ENCODE assay signal across 12 cellular contexts in the genomic region with DNA sequence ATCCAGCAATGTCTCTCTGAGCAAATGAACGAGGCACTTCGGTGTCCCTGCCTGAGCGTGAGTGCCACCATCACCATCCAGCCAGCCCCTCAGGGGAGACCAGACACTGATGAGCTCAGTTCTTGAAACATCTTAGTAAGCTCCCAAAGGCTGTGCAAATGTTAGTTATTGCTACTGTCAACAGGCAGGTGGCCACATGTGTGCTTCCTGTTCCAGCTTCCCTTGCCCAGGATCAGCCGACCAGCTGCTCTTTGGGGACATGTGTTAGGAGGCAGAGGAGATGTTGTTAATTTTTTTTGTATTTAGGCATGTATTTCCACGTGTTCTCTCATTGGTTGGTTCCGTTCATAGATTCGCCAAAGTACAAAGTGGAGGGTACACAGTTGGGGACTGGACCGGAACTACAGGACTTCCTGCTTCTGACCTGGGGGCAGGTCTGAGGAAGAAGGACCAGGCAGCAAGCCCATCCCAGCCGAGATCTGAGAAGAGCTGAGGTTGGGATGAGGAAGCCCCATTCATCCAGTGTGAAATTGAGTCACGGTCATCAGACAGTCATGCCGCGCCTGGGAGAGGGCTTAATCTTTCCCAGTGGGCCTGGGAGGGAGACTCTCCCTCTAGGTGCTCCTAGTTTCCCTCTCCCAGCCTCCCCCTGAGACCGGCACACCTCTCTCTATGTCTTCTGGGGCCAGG.
DNase-seq lines count a peak whose midpoint lies in the region; ATAC-seq and TF ChIP-seq lines count a peak whose summit lies in the region.
"Had no signal": no experiment of that assay in that cellular context is flagged by ENCODE, and none has a peak within 500 bp of the region (broad histone marks: within the 10 kb centered on the region; RNA-seq: fewer than 3 reads in every experiment).

No MANE protein-coding gene starts in this region.

- H3K9me3 Mint-ChIP-seq in activated T-cell treated with anti-CD3 and anti-CD28 coated beads, Interleukin-2, amount 50 U/mL, for 24 hours, result no peaks in the 10 kb centered on the region
- no peaks in the 10 kb centered on the region for H3K9me3 Mint-ChIP-seq in stimulated activated effector memory CD8-positive, alpha-beta T cell treated with anti-CD3 and anti-CD28 coated beads, Interleukin-12 subunit alpha, Interleukin-12 subunit beta, amount 100 ng/mL, for 72 hours
- H3K9me3 Mint-ChIP-seq: activated CD4-positive, alpha-beta memory T cell treated with anti-CD3 and anti-CD28 coated beads, Interleukin-2, amount 10 ng/mL, durations not matched to agents 7 days and 5 days had no signal

- no peaks in the 10 kb centered on the region for H3K27me3 Mint-ChIP-seq in activated T-cell treated with anti-CD3 and anti-CD28 coated beads, Interleukin-2, amount 50 U/mL, for 24 hours
- H3K27me3 Mint-ChIP-seq: activated CD4-positive, alpha-beta memory T cell treated with anti-CD3 and anti-CD28 coated beads, Interleukin-2, amount 10 ng/mL, durations not matched to agents 7 days and 5 days had no signal

- no peak for ATAC-seq in stimulated activated effector memory CD8-positive, alpha-beta T cell treated with anti-CD3 and anti-CD28 coated beads, Interleukin-12 subunit alpha, Interleukin-12 subunit beta, amount 100 ng/mL, for 72 hours
- ATAC-seq in GM21381 (IDR thresholded peaks at IDR 0.05; ENCODE audit: unreplicated experiment) (no peak), HG03025 (IDR thresholded peaks at IDR 0.05; ENCODE audit: low FRiP score, unreplicated experiment) (no peak), HG02981 (IDR thresholded peaks at IDR 0.05; ENCODE audit: unreplicated experiment) (no peak)
- ATAC-seq: SK-N-SH treated with all-trans-retinoic acid at 6 μM for 48 hours had no signal

- no peak overlapping the region for H3K4me3 ChIP-seq in WERI-Rb-1 (ENCODE audit: low read depth, low read length)
- H3K4me3 ChIP-seq: prostate gland had no signal

- no peak for DNase-seq in activated T-cell treated with anti-CD3 and anti-CD28 coated beads, Interleukin-2, amount 50 U/mL, for 24 hours
- DNase-seq in activated T-cell treated with anti-CD3 and anti-CD28 coated beads, Interleukin-2, amount 50 U/mL, for 48 hours, result no peak
- peak; percentile 18 for DNase-seq in NCI-H2081 treated with DMSO at 0.1 percent for 48 hours (lab: John Stamatoyannopoulos, UW)
- DNase-seq in WERI-Rb-1, result no peak
- DNase-seq in stimulated activated effector memory CD8-positive, alpha-beta T cell treated with anti-CD3 and anti-CD28 coated beads, Interleukin-12 subunit alpha, Interleukin-12 subunit beta, amount 100 ng/mL, for 72 hours (ENCODE audit: low spot score in 2 of 2), result no peak
- DNase-seq: activated CD4-positive, alpha-beta memory T cell treated with anti-CD3 and anti-CD28 coated beads, Interleukin-2, amount 10 ng/mL, durations not matched to agents 7 days and 5 days; central memory CD4-positive, alpha-beta T cell had no signal

- H3K27me3 ChIP-seq in WERI-Rb-1 (ENCODE audit: insufficient read depth, low read depth, severe bottlenecking), result no peaks in the 10 kb centered on the region

- H3K36me3 Mint-ChIP-seq in activated T-cell treated with anti-CD3 and anti-CD28 coated beads, Interleukin-2, amount 50 U/mL, for 24 hours (ENCODE audit: low read depth), result peaks cover 3% of the 10 kb centered on the region
- peaks cover 10% of the 10 kb centered on the region for H3K36me3 Mint-ChIP-seq in stimulated activated effector memory CD8-positive, alpha-beta T cell treated with anti-CD3 and anti-CD28 coated beads, Interleukin-12 subunit alpha, Interleukin-12 subunit beta, amount 100 ng/mL, for 72 hours

- no peak overlapping the region for H3K4me3 Mint-ChIP-seq in activated T-cell treated with anti-CD3 and anti-CD28 coated beads, Interleukin-2, amount 50 U/mL, for 24 hours
- no peak overlapping the region for H3K4me3 Mint-ChIP-seq in stimulated activated effector memory CD8-positive, alpha-beta T cell treated with anti-CD3 and anti-CD28 coated beads, Interleukin-12 subunit alpha, Interleukin-12 subunit beta, amount 100 ng/mL, for 72 hours
- H3K4me3 Mint-ChIP-seq: activated CD4-positive, alpha-beta memory T cell treated with anti-CD3 and anti-CD28 coated beads, Interleukin-2, amount 10 ng/mL, durations not matched to agents 7 days and 5 days had no signal

- H3K27ac Mint-ChIP-seq in activated T-cell treated with anti-CD3 and anti-CD28 coated beads, Interleukin-2, amount 50 U/mL, for 24 hours, result peak overlapping the region; percentile 44
- peak overlapping the region; percentile 63 for H3K27ac Mint-ChIP-seq in stimulated activated effector memory CD8-positive, alpha-beta T cell treated with anti-CD3 and anti-CD28 coated beads, Interleukin-12 subunit alpha, Interleukin-12 subunit beta, amount 100 ng/mL, for 72 hours
- H3K27ac Mint-ChIP-seq: activated CD4-positive, alpha-beta memory T cell treated with anti-CD3 and anti-CD28 coated beads, Interleukin-2, amount 10 ng/mL, durations not matched to agents 7 days and 5 days had no signal

- peaks cover 37% of the 10 kb centered on the region for H3K4me1 Mint-ChIP-seq in activated T-cell treated with anti-CD3 and anti-CD28 coated beads, Interleukin-2, amount 50 U/mL, for 24 hours (ENCODE audit: low read depth)
- H3K4me1 Mint-ChIP-seq in stimulated activated effector memory CD8-positive, alpha-beta T cell treated with anti-CD3 and anti-CD28 coated beads, Interleukin-12 subunit alpha, Interleukin-12 subunit beta, amount 100 ng/mL, for 72 hours, result peaks cover 31% of the 10 kb centered on the region

- H3K9me3 ChIP-seq in WERI-Rb-1 (ENCODE audit: severe bottlenecking), result no peaks in the 10 kb centered on the region
- H3K9me3 ChIP-seq: prostate gland had no signal

- TF ChIP-seq CTCF in WERI-Rb-1 (IDR thresholded peaks at IDR 0.05; ENCODE audit: low read depth, low read length), result peak; percentile 27; the same call in 1 of the 2 replicates

- no peak overlapping the region for H3K27ac ChIP-seq in WERI-Rb-1
- H3K27ac ChIP-seq: prostate gland had no signal

- peaks cover 22% of the 10 kb centered on the region for H3K36me3 ChIP-seq in WERI-Rb-1
- H3K36me3 ChIP-seq: prostate gland had no signal
